15 cellular contexts compared by ENCODE assay signal in genomic region chr6:6392214-6393068, GRCh38.
DNase-seq lines count a peak whose midpoint lies in the region; ATAC-seq and TF ChIP-seq lines count a peak whose summit lies in the region.
"Had no signal": no experiment of that assay in that cellular context is flagged by ENCODE, and none has a peak within 500 bp of the region (broad histone marks: within the 10 kb centered on the region; RNA-seq: fewer than 3 reads in every experiment).

No MANE protein-coding gene starts in this region.

- H3K9ac ChIP-seq in OCI-LY3 (ENCODE audit: low read length): no peak overlapping the region

- H2AFZ ChIP-seq in OCI-LY3 (ENCODE audit: low read depth, low read length): no peak overlapping the region

- H3K4me1 ChIP-seq in OCI-LY3 (ENCODE audit: low read length) (peaks cover 31% of the 10 kb centered on the region), heart right ventricle (peaks cover 0 to 38% (median 5%) of the 10 kb centered on the region in 9 donors)
- H3K4me1 ChIP-seq: thyroid gland had no signal

- ATAC-seq in GM18508 (IDR thresholded peaks at IDR 0.05; ENCODE audit: insufficient read depth, unreplicated experiment) (peak; percentile 63), GM21367 (IDR thresholded peaks at IDR 0.05; ENCODE audit: unreplicated experiment) (peak; percentile 71), HG03039 (IDR thresholded peaks at IDR 0.05; ENCODE audit: unreplicated experiment) (peak; percentile 51), heart right ventricle (no peak)
- ATAC-seq: left cardiac atrium had no signal

- no peaks in the 10 kb centered on the region for H3K9me3 ChIP-seq in OCI-LY3 (ENCODE audit: insufficient read depth, low read length)
- no peaks in the 10 kb centered on the region for H3K9me3 ChIP-seq in heart right ventricle
- H3K9me3 ChIP-seq: MG63, thyroid gland had no signal

- H3K27me3 ChIP-seq in OCI-LY3 (ENCODE audit: low read depth, low read length) (0 out of 2 replicates have a peak, but pooled peaks cover 4% of the 10 kb centered on the region), heart right ventricle (no peaks in the 10 kb centered on the region)
- H3K27me3 ChIP-seq: MG63, thyroid gland had no signal

- peak overlapping the region; percentile 65 for H3K4me2 ChIP-seq in OCI-LY3 (ENCODE audit: low read length)

- H3K4me3 ChIP-seq in OCI-LY3 (ENCODE audit: low read length): no peak overlapping the region
- H3K4me3 ChIP-seq in heart right ventricle: no peak overlapping the region
- H3K4me3 ChIP-seq: MG63, thyroid gland had no signal

- intact Hi-C loops in heart right ventricle (cut with DNase I): loop anchor here in 1 of 10 donors (10.0 kb wide), 1 partner anchor 78 kb away; no protein-coding TSS in a partner anchor

- H3K79me2 ChIP-seq in OCI-LY3 (ENCODE audit: low read length): no peaks in the 10 kb centered on the region

- TF ChIP-seq CTCF in OCI-LY3 (IDR thresholded peaks at IDR 0.05; ENCODE audit: low read depth, low read length) (no peak), heart right ventricle (IDR thresholded peaks at IDR 0.05) (no peak)

- WGBS in heart right ventricle, 2 donors: 78 to 81% methylated on average over 7 of the region's 7 CpGs

- no peaks in the 10 kb centered on the region for H4K20me1 ChIP-seq in OCI-LY3 (ENCODE audit: insufficient read depth, low read length)

- no peak for DNase-seq in NCI-H82 (lab: John Stamatoyannopoulos, UW)
- no peak for DNase-seq in NCI-H1417 treated with DMSO at 0.1 percent for 48 hours (lab: John Stamatoyannopoulos, UW)
- DNase-seq in heart right ventricle: no peak
- DNase-seq in mucosa of gallbladder (ENCODE audit: low spot score): no peak
- DNase-seq: central memory CD4-positive, alpha-beta T cell; GOT3; left cardiac atrium; MG63; occipital lobe; stimulated activated CD4-positive, alpha-beta T cell treated with anti-CD3 and anti-CD28 coated beads, Interleukin-2, amount 100 ng/mL, for 48 hours; thyroid gland had no signal

- H3K36me3 ChIP-seq in OCI-LY3 (replicated peaks; ENCODE audit: low read depth, low read length) (no peaks in the 10 kb centered on the region), heart right ventricle (no peaks in the 10 kb centered on the region)
- H3K36me3 ChIP-seq: MG63, thyroid gland had no signal

- no peak overlapping the region for H3K27ac ChIP-seq in OCI-LY3 (ENCODE audit: low read length)
- H3K27ac ChIP-seq in heart right ventricle: no peak overlapping the region
- H3K27ac ChIP-seq: thyroid gland had no signal

Comparison
In these comparisons a context has a peak if more than half of its experiments do, and no peak if none do; other contexts are left out.
1. ATAC-seq: peak in GM18508 (single experiment), GM21367 (single experiment) and HG03039 (single experiment); none in heart right ventricle (0 of 8).